Comparison of ENCODE assay signal across 1 cellular context in genomic region chr2:47067788-47068407, GRCh38.
A peak's percentile ranks its signal among the peaks of the same experiment; 100 is the strongest.
TF ChIP-seq lines count a peak whose summit lies in the region.

No MANE protein-coding gene starts in this region.

TF ChIP-seq in HepG2, 621 proteins besides CTCF, POLR2A, EP300 and RAD21 (continued from another document and continues in another):
- TF ChIP-seq ZBTB39 (CRISPR knock-in tag; IDR thresholded peaks at IDR 0.05) (0 out of 2 replicates have a peak, but pooled peaks have one; percentile 64), NR2F1 (CRISPR knock-in tag; IDR thresholded peaks at IDR 0.05) (peak; percentile 72 to 96; a peak in 3 of 4 replicates), ZNF598 (CRISPR knock-in tag; IDR thresholded peaks at IDR 0.05; ENCODE audit: borderline replicate concordance) (no peak), ZNF503 (CRISPR knock-in tag; IDR thresholded peaks at IDR 0.05) (no peak), MED1 (CRISPR knock-in tag; IDR thresholded peaks at IDR 0.05) (peak; percentile 92), TP53 (CRISPR knock-in tag; conservative IDR thresholded peaks at IDR 0.05) (no peak), MXD4 (CRISPR knock-in tag; IDR thresholded peaks at IDR 0.05) (no peak), SNAPC2 (CRISPR knock-in tag; IDR thresholded peaks at IDR 0.05) (no peak), ELF3 (CRISPR knock-in tag; IDR thresholded peaks at IDR 0.05) (0 out of 2 replicates have a peak, but pooled peaks have one; percentile 43), SMYD3 (CRISPR knock-in tag; IDR thresholded peaks at IDR 0.05) (no peak), ARID4A (CRISPR knock-in tag; IDR thresholded peaks at IDR 0.05; ENCODE audit: borderline replicate concordance) (peak; percentile 58; the same call in 1 of the 2 replicates), IKZF1 (IDR thresholded peaks at IDR 0.05) (no peak), ZNF800 (CRISPR knock-in tag; IDR thresholded peaks at IDR 0.05) (no peak), GATAD1 (CRISPR knock-in tag; IDR thresholded peaks at IDR 0.05) (0 out of 2 replicates have a peak, but pooled peaks have one; percentile 53), FOXP1 (IDR thresholded peaks at IDR 0.05) (no peak), FOXP1 (CRISPR knock-in tag; IDR thresholded peaks at IDR 0.05) (peak; percentile 32; the same call in 1 of the 2 replicates), MXD3 (CRISPR knock-in tag; IDR thresholded peaks at IDR 0.05) (no peak), GMEB1 (CRISPR knock-in tag; IDR thresholded peaks at IDR 0.05; ENCODE audit: borderline replicate concordance) (no peak; the same call in 1 of the 2 replicates), KLF9 (CRISPR knock-in tag; IDR thresholded peaks at IDR 0.05; ENCODE audit: low read depth) (no peak), GFI1 (CRISPR knock-in tag; IDR thresholded peaks at IDR 0.05; ENCODE audit: borderline replicate concordance) (no peak), ZSCAN29 (CRISPR knock-in tag; conservative IDR thresholded peaks at IDR 0.05) (peak; percentile 76; the same call in 1 of the 2 replicates), CCAR2 (optimal IDR thresholded peaks at IDR 0.05; ENCODE audit: low read depth, low read length) (no peak), ZNF558 (CRISPR knock-in tag; IDR thresholded peaks at IDR 0.05; ENCODE audit: borderline replicate concordance) (no peak), ZNF776 (CRISPR knock-in tag; IDR thresholded peaks at IDR 0.05) (no peak), ZNF574 (CRISPR knock-in tag; IDR thresholded peaks at IDR 0.05) (peak; percentile 81), PHF20 (CRISPR knock-in tag; IDR thresholded peaks at IDR 0.05) (no peak), ZNF121 (CRISPR knock-in tag; IDR thresholded peaks at IDR 0.05) (peak; percentile 99), HIC2 (CRISPR knock-in tag; IDR thresholded peaks at IDR 0.05; ENCODE audit: low read depth) (peak; percentile 94), ZNF546 (CRISPR knock-in tag; conservative IDR thresholded peaks at IDR 0.05) (no peak), ZNF280D (CRISPR knock-in tag; IDR thresholded peaks at IDR 0.05) (no peak), BRCA1 (CRISPR knock-in tag; IDR thresholded peaks at IDR 0.05) (no peak), ZNF329 (CRISPR knock-in tag; IDR thresholded peaks at IDR 0.05; ENCODE audit: low read depth) (no peak), GABPB1 (CRISPR knock-in tag; IDR thresholded peaks at IDR 0.05) (peak; percentile 37; the same call in 1 of the 2 replicates), SRY (CRISPR knock-in tag; IDR thresholded peaks at IDR 0.05) (no peak), PRMT3 (CRISPR knock-in tag; IDR thresholded peaks at IDR 0.05; ENCODE audit: borderline replicate concordance, low read depth) (no peak), FOXA1 (IDR thresholded peaks at IDR 0.05) (no peak), FOXA1 (CRISPR knock-in tag; IDR thresholded peaks at IDR 0.05) (peak; percentile 82), SP5 (CRISPR knock-in tag; IDR thresholded peaks at IDR 0.05; ENCODE audit: borderline replicate concordance, low read depth) (no peak), KLF11 (CRISPR knock-in tag; IDR thresholded peaks at IDR 0.05) (no peak)
